ENCODE assay signal across 15 cellular contexts in genomic region chr17:64007838-64008282, GRCh38. TPM values are rescaled to one million over a fixed set of nuclear protein-coding genes. Genes with fewer than 3 reads are reported as not detected.
A peak's percentile ranks its signal among the peaks of the same experiment; 100 is the strongest.
DNase-seq lines count a peak whose midpoint lies in the region; ATAC-seq, FAIRE-seq and TF ChIP-seq lines count a peak whose summit lies in the region.
"Had no signal": no experiment of that assay in that cellular context is flagged by ENCODE, and none has a peak within 500 bp of the region (broad histone marks: within the 10 kb centered on the region; RNA-seq: fewer than 3 reads in every experiment).

No MANE protein-coding gene starts in this region.

- ATAC-seq in activated CD8-positive, alpha-beta memory T cell treated with anti-CD3 and anti-CD28 coated beads, Interleukin-2, amount 10 ng/mL, durations not matched to agents 7 days and 5 days, result no peak
- ATAC-seq in body of pancreas, result peak; percentile 37
- peak; percentile 62 for ATAC-seq in HepG2
- ATAC-seq in HG02759 (IDR thresholded peaks at IDR 0.05; ENCODE audit: unreplicated experiment), result no peak
- no peak for ATAC-seq in GM18867 (IDR thresholded peaks at IDR 0.05; ENCODE audit: unreplicated experiment)
- ATAC-seq: GM12878, GM23338, PC-3 had no signal

- H3K27me3 ChIP-seq in body of pancreas, result no peaks in the 10 kb centered on the region
- H3K27me3 ChIP-seq in HepG2 (ENCODE audit: control insufficient read depth in 1 of 2, insufficient read depth in 2 of 2, low read length in 2 of 2), result no peaks in the 10 kb centered on the region
- no peaks in the 10 kb centered on the region for H3K27me3 ChIP-seq in stomach
- peaks cover 0 to 33% (median 0%) of the 10 kb centered on the region in 3 experiments for H3K27me3 ChIP-seq in neuronal stem cell (ENCODE audit: control insufficient read depth in 3 of 3, insufficient read depth in 3 of 3, low read depth in 1 of 3, low read length in 3 of 3)

- no peaks in the 10 kb centered on the region for H3K9me3 Mint-ChIP-seq in activated CD8-positive, alpha-beta memory T cell treated with anti-CD3 and anti-CD28 coated beads, Interleukin-2, amount 10 ng/mL, durations not matched to agents 7 days and 5 days (ENCODE audit: low read depth)
- H3K9me3 Mint-ChIP-seq: GM23338; T-helper 1 cell treated with Interleukin-12 subunit alpha and Interleukin-12 subunit beta and Interleukin-4 antibody, amounts not matched to agents 30 μg/mL and 1 μg/mL, for 36 hours had no signal

- H2BK15ac ChIP-seq in neuronal stem cell (ENCODE audit: low read length), result no peak overlapping the region

- no peaks in the 10 kb centered on the region for H4K20me1 ChIP-seq in HepG2 (ENCODE audit: insufficient read depth, low read length)

- WGBS in body of pancreas, 2 donors, result 73 to 83% methylated on average over 5 of the region's 5 CpGs
- 2% methylated on average over 5 of the region's 5 CpGs for WGBS in HepG2 (ENCODE audit: low lambda C conversion rate)
- 50 to 58% (median 55%) methylated on average over 4 to 5 of the region's 5 CpGs for WGBS in stomach, 5 donors
- WGBS in neuronal stem cell (ENCODE audit: extremely low coverage in 2 of 2, insufficient read length in 2 of 2, insufficient replicate concordance in 1 of 2), 2 donors, result no CpG with 5 or more reads among the region's 5 CpGs

- DNase-seq in activated CD8-positive, alpha-beta memory T cell treated with anti-CD3 and anti-CD28 coated beads for 24 hours, result peak; percentile 47
- no peak for DNase-seq in activated CD8-positive, alpha-beta memory T cell treated with anti-CD3 and anti-CD28 coated beads, Interleukin-2, amount 10 ng/mL, durations not matched to agents 7 days and 5 days
- DNase-seq in body of pancreas (no peak), HepG2 (ENCODE audit: low spot score) (peak; percentile 52), stomach (no peak), neuronal stem cell (ENCODE audit: low spot score) (no peak)
- DNase-seq: DMS79 treated with DMSO at 0.1 percent for 48 hours, NCI-H1048, PC-3 had no signal

- TF ChIP-seq CTCF in body of pancreas (IDR thresholded peaks at IDR 0.05), result no peak
- TF ChIP-seq CTCF in HepG2 (CRISPR knock-in tag; IDR thresholded peaks at IDR 0.05), result peak; percentile 14; the same call in 1 of the 2 replicates
- TF ChIP-seq CTCF in stomach (IDR thresholded peaks at IDR 0.05), result no peak

- no peak overlapping the region for H3K4ac ChIP-seq in neuronal stem cell (ENCODE audit: low read length)

- no TSS peak for BruUV-seq in HepG2 (replicated peaks; lab: Mats Ljungman, UMichigan)

- H2AFZ ChIP-seq in HepG2 (ENCODE audit: low read length) (no peak overlapping the region), neuronal stem cell (ENCODE audit: low read length) (no peak overlapping the region)
- H2AFZ ChIP-seq: GM23338 had no signal

- no peak overlapping the region for H4K91ac ChIP-seq in neuronal stem cell (ENCODE audit: low read depth, low read length, poor library complexity)

- H3K9ac ChIP-seq in HepG2 (ENCODE audit: insufficient read depth, low read depth, low read length) (0 out of 2 replicates have a peak overlapping the region, but pooled peaks have one; percentile 18), neuronal stem cell (ENCODE audit: low read depth, low read length, poor library complexity) (no peak overlapping the region)

- TF ChIP-seq POLR2A in body of pancreas (IDR thresholded peaks at IDR 0.05) (no peak), HepG2 (IDR thresholded peaks at IDR 0.05; ENCODE audit: insufficient read depth in 1 of 2, low read depth in 2 of 2, low read length in 2 of 2) (no peak), stomach (IDR thresholded peaks at IDR 0.05) (no peak)

- H3K4me1 ChIP-seq in body of pancreas, result no peaks in the 10 kb centered on the region
- H3K4me1 ChIP-seq in HepG2 (ENCODE audit: insufficient read depth, low read length), result peaks cover 53% of the 10 kb centered on the region
- peaks cover 0 to 40% (median 23%) of the 10 kb centered on the region in 4 donors for H3K4me1 ChIP-seq in stomach
- peaks cover 0 to 5% of the 10 kb centered on the region in 2 donors for H3K4me1 ChIP-seq in neuronal stem cell (ENCODE audit: control insufficient read depth in 2 of 2, insufficient read depth in 1 of 2, low read depth in 1 of 2, low read length in 2 of 2)

- no peaks in the 10 kb centered on the region for H3K36me3 ChIP-seq in body of pancreas (replicated peaks in 1 of 2; ENCODE audit: insufficient read depth in 1 of 2, low read depth in 2 of 2)
- no peaks in the 10 kb centered on the region; a peak in 1 of 5 replicates for H3K36me3 ChIP-seq in HepG2 (replicated peaks in 1 of 2; ENCODE audit: control insufficient read depth in 1 of 2, insufficient read depth in 2 of 2, low read length in 2 of 2)
- peaks cover 0 to 12% (median 2%) of the 10 kb centered on the region in 4 donors for H3K36me3 ChIP-seq in stomach
- no peaks in the 10 kb centered on the region for H3K36me3 ChIP-seq in neuronal stem cell (replicated peaks in 1 of 2; ENCODE audit: control insufficient read depth in 2 of 2, insufficient read depth in 2 of 2, low read length in 2 of 2)

- intact Hi-C loops in body of pancreas (cut with DNase I), result no loop called here
- intact Hi-C loops in HepG2 (cut with micrococcal nuclease; ENCODE audit: unreplicated experiment), result loop anchor here (5.0 kb wide), 1 partner anchor 1639 kb away; no protein-coding TSS in a partner anchor
- intact Hi-C loops in stomach (cut with DNase I; ENCODE audit: low total_unique reads), result no loop called here

- H3K79me2 ChIP-seq in HepG2 (ENCODE audit: insufficient read depth, low read length), result no peaks in the 10 kb centered on the region

- H2BK5ac ChIP-seq in neuronal stem cell (ENCODE audit: low read length), result no peak overlapping the region

- H3K14ac ChIP-seq in neuronal stem cell (ENCODE audit: low read length), result no peak overlapping the region

- H2BK12ac ChIP-seq in neuronal stem cell (ENCODE audit: low read length), result no peak overlapping the region

- H3K9me3 ChIP-seq in body of pancreas (no peaks in the 10 kb centered on the region), HepG2 (ENCODE audit: low read length) (no peaks in the 10 kb centered on the region), stomach (peaks cover 0 to 3% (median 0%) of the 10 kb centered on the region in 4 donors), neuronal stem cell (replicated peaks in 1 of 2; ENCODE audit: control insufficient read depth in 2 of 2, insufficient read depth in 1 of 2, low read depth in 1 of 2, low read length in 2 of 2) (no peaks in the 10 kb centered on the region)

- H3K79me1 ChIP-seq in neuronal stem cell (ENCODE audit: low read depth, low read length), result no peaks in the 10 kb centered on the region

- no peak overlapping the region for H3K18ac ChIP-seq in neuronal stem cell (ENCODE audit: low read length)

- peaks cover 24% of the 10 kb centered on the region for H3K4me1 Mint-ChIP-seq in activated CD8-positive, alpha-beta memory T cell treated with anti-CD3 and anti-CD28 coated beads, Interleukin-2, amount 10 ng/mL, durations not matched to agents 7 days and 5 days

- H4K8ac ChIP-seq in neuronal stem cell (ENCODE audit: low read depth, low read length), result no peak overlapping the region

- H3K27ac ChIP-seq in body of pancreas, result peak overlapping the region in 1 of 4 donors; percentile 6
- H3K27ac ChIP-seq in HepG2 (ENCODE audit: extremely low read length, insufficient read depth, low read length), result peak overlapping the region; percentile 1
- H3K27ac ChIP-seq in stomach, result peak overlapping the region in 4 of 5 donors; percentile 15 to 56 (median 34)
- no peak overlapping the region for H3K27ac ChIP-seq in neuronal stem cell (replicated peaks; ENCODE audit: low read length)

- no peak overlapping the region for H3K4me3 Mint-ChIP-seq in activated CD8-positive, alpha-beta memory T cell treated with anti-CD3 and anti-CD28 coated beads, Interleukin-2, amount 10 ng/mL, durations not matched to agents 7 days and 5 days
- H3K4me3 Mint-ChIP-seq: GM23338; T-helper 1 cell treated with Interleukin-12 subunit alpha and Interleukin-12 subunit beta and Interleukin-4 antibody, amounts not matched to agents 30 μg/mL and 1 μg/mL, for 36 hours had no signal

- FAIRE-seq in HepG2 (lab: Jason Lieb, UNC), result peak; percentile 61
- FAIRE-seq: GM12878 had no signal

- H3K27ac Mint-ChIP-seq in activated CD8-positive, alpha-beta memory T cell treated with anti-CD3 and anti-CD28 coated beads, Interleukin-2, amount 10 ng/mL, durations not matched to agents 7 days and 5 days, result no peak overlapping the region
- H3K27ac Mint-ChIP-seq: GM23338; T-helper 1 cell treated with Interleukin-12 subunit alpha and Interleukin-12 subunit beta and Interleukin-4 antibody, amounts not matched to agents 30 μg/mL and 1 μg/mL, for 36 hours had no signal

- POLR2A ChIA-PET in HepG2 (lab: Yijun Ruan, JAX), result interaction anchor here (0.7 to 1.2 kb wide), 2 partner anchors 14 to 86 kb away, joined by 3 read pairs; no protein-coding TSS in a partner anchor

- H2AK5ac ChIP-seq in neuronal stem cell (ENCODE audit: low read depth, low read length), result no peak overlapping the region

- TF ChIP-seq RAD21 in HepG2 (CRISPR knock-in tag; IDR thresholded peaks at IDR 0.05), result no peak

- no peak overlapping the region for H3K4me3 ChIP-seq in body of pancreas
- peak overlapping the region in 1 of 3 experiments; percentile 32; a peak in 2 of 6 replicates for H3K4me3 ChIP-seq in HepG2 (replicated peaks in 1 of 3; ENCODE audit: insufficient read depth in 1 of 3, low read depth in 2 of 3, low read length in 3 of 3)
- H3K4me3 ChIP-seq in stomach, result no peak overlapping the region
- H3K4me3 ChIP-seq in neuronal stem cell (ENCODE audit: low read length in 2 of 2), result no peak overlapping the region
- H3K4me3 ChIP-seq: GM12878, GM23338 had no signal

- CTCF ChIA-PET in activated CD8-positive, alpha-beta memory T cell treated with anti-CD3 and anti-CD28 coated beads, Interleukin-2, amount 10 ng/mL, durations not matched to agents 7 days and 5 days (lab: Charles Lee), result interaction anchor here (1.5 to 3.4 kb wide), 3 partner anchors 9 to 13 kb away, joined by 5 to 13 read pairs (median 7); partner anchors contain the start of gene ICAM2
- CTCF ChIA-PET in HepG2 (lab: Yijun Ruan, JAX; ENCODE audit: low intra/inter-chr PET ratio, low total read pairs), result no interaction called here

- H3K27me3 Mint-ChIP-seq in activated CD8-positive, alpha-beta memory T cell treated with anti-CD3 and anti-CD28 coated beads, Interleukin-2, amount 10 ng/mL, durations not matched to agents 7 days and 5 days, result no peaks in the 10 kb centered on the region

- TF ChIP-seq EP300 in HepG2 (IDR thresholded peaks at IDR 0.05; ENCODE audit: low read depth in 2 of 2, low read length in 2 of 2), result peak in 1 of 2 experiments; percentile 25; a peak in 1 of 4 replicates
- no peak for TF ChIP-seq EP300 in HepG2 (CRISPR knock-in tag; IDR thresholded peaks at IDR 0.05; ENCODE audit: borderline replicate concordance)
- no peak for TF ChIP-seq EP300 in stomach (IDR thresholded peaks at IDR 0.05)

- in situ Hi-C loops in HepG2 (cut with HindIII; ENCODE audit: extremely low pct_ligation_motif_present, low pct_unique_long_range_greater_than_20kb), result no loop called here

- H3K23ac ChIP-seq in neuronal stem cell (ENCODE audit: low read depth, low read length, poor library complexity), result no peak overlapping the region

- H3K36me3 Mint-ChIP-seq in activated CD8-positive, alpha-beta memory T cell treated with anti-CD3 and anti-CD28 coated beads, Interleukin-2, amount 10 ng/mL, durations not matched to agents 7 days and 5 days, result peaks cover 19% of the 10 kb centered on the region

- H3K4me2 ChIP-seq in HepG2 (ENCODE audit: low read depth, low read length) (peak overlapping the region; percentile 81), neuronal stem cell (ENCODE audit: insufficient read depth, low read length, poor library complexity, severe bottlenecking) (no peak overlapping the region)
- H3K4me2 ChIP-seq: GM23338 had no signal

- no peak overlapping the region for H2BK120ac ChIP-seq in neuronal stem cell (ENCODE audit: low read depth, low read length)

RNA-seq across cellular contexts. Expression of gene PRR29, which starts 9.7 kb away (rescaled TPM):
- 1 to 10 TPM; 1.5 to 3.3 TPM for total RNA-seq in activated CD8-positive, alpha-beta memory T cell treated with anti-CD3 and anti-CD28 coated beads, Interleukin-2, amount 10 ng/mL, durations not matched to agents 7 days and 5 days
- total RNA-seq in body of pancreas, result 1 to 10 TPM in 1 of 2 donors, under 1 TPM in 1; 0.52 to 1.6 TPM
- 0.07 and 0.11 TPM in 2 replicates for total RNA-seq in HepG2 (2016; rRNA removed; fragmentation: Illumina TruSeq; extraction: Trizol)
- total RNA-seq in HepG2 (2016; cell fraction: cytosol; rRNA removed; fragmentation: Illumina TruSeq; extraction: Trizol; ENCODE audit: low read depth), result not detected in 2 replicates
- 0.19 TPM in 1 of 2 replicates, not detected in the other for total RNA-seq in HepG2 (2016; cell fraction: insoluble cytoplasmic fraction; rRNA removed; fragmentation: Illumina TruSeq; extraction: Trizol)
- 0.06 and 0.14 TPM in 2 replicates for total RNA-seq in HepG2 (2016; cell fraction: membrane; rRNA removed; fragmentation: Illumina TruSeq; extraction: Trizol)
- total RNA-seq in HepG2 (2016; cell fraction: nucleus; rRNA removed; fragmentation: Illumina TruSeq; extraction: Trizol), result not detected in 2 replicates
- 0.08 and 0.20 TPM in 2 replicates for polyA plus RNA-seq in HepG2 (2011; rRNA removed)
- polyA plus RNA-seq in HepG2 (2011; cell fraction: cytosol; rRNA removed), result 0.06 and 0.07 TPM in 2 replicates
- 0.73 and 0.96 TPM in 2 replicates for polyA plus RNA-seq in HepG2 (2011; cell fraction: nucleus; rRNA removed)
- 0.21 and 0.40 TPM in 2 replicates for polyA plus RNA-seq in HepG2 (2012)
- 0.10 and 0.11 TPM in 2 replicates for polyA plus RNA-seq in HepG2 (2016; cell fraction: cytosol; fragmentation: Illumina TruSeq; extraction: Trizol; ENCODE audit: low read depth)
- 0.23 TPM in 1 of 2 replicates, not detected in the other for polyA plus RNA-seq in HepG2 (2016; cell fraction: insoluble cytoplasmic fraction; fragmentation: Illumina TruSeq; extraction: Trizol; ENCODE audit: low read depth)
- polyA plus RNA-seq in HepG2 (2016; cell fraction: membrane; fragmentation: Illumina TruSeq; extraction: Trizol; ENCODE audit: low read depth), result not detected in 2 replicates
- not detected in 2 replicates for polyA plus RNA-seq in HepG2 (2016; cell fraction: nucleus; fragmentation: Illumina TruSeq; extraction: Trizol; ENCODE audit: insufficient read depth, low read depth)
- polyA minus RNA-seq in HepG2 (2011; rRNA and poly(A)+ RNA removed; ENCODE audit: low replicate concordance), result 0.16 TPM in 1 of 2 replicates, not detected in the other
- not detected in 2 replicates for polyA minus RNA-seq in HepG2 (2011; cell fraction: cytosol; rRNA and poly(A)+ RNA removed)
- 0.26 and 0.37 TPM in 2 replicates for polyA minus RNA-seq in HepG2 (2011; cell fraction: nucleus; rRNA and poly(A)+ RNA removed)
- total RNA-seq in stomach, result under 1 TPM in 1 of 5 donors, not detected in 4; 0.92 TPM
- polyA plus RNA-seq in stomach, result under 1 TPM in 2 of 3 donors, not detected in 1; 0.08 to 0.50 TPM
- polyA plus RNA-seq in neuronal stem cell (2013, experiment 1 of 2), result 0.43 TPM
- polyA plus RNA-seq in neuronal stem cell (2013, experiment 2 of 2), result 0.57 TPM
- total RNA-seq: NCI-H460 had no signal

RNA-seq across cellular contexts. Expression of gene ICAM2, which starts 12.6 kb away (rescaled TPM):
- total RNA-seq in activated CD8-positive, alpha-beta memory T cell treated with anti-CD3 and anti-CD28 coated beads, Interleukin-2, amount 10 ng/mL, durations not matched to agents 7 days and 5 days, result 10 to 100 TPM; 39.0 to 40.6 TPM
- 10 to 100 TPM; 16.2 to 16.3 TPM for total RNA-seq in body of pancreas
- 7.9 and 10.9 TPM in 2 replicates for total RNA-seq in HepG2 (2016; rRNA removed; fragmentation: Illumina TruSeq; extraction: Trizol)
- total RNA-seq in HepG2 (2016; cell fraction: cytosol; rRNA removed; fragmentation: Illumina TruSeq; extraction: Trizol; ENCODE audit: low read depth), result 4.1 and 5.7 TPM in 2 replicates
- total RNA-seq in HepG2 (2016; cell fraction: insoluble cytoplasmic fraction; rRNA removed; fragmentation: Illumina TruSeq; extraction: Trizol), result 9.4 and 10.9 TPM in 2 replicates
- total RNA-seq in HepG2 (2016; cell fraction: membrane; rRNA removed; fragmentation: Illumina TruSeq; extraction: Trizol), result 8.3 and 9.3 TPM in 2 replicates
- 7.4 and 8.7 TPM in 2 replicates for total RNA-seq in HepG2 (2016; cell fraction: nucleus; rRNA removed; fragmentation: Illumina TruSeq; extraction: Trizol)
- 20.8 and 21.4 TPM in 2 replicates for polyA plus RNA-seq in HepG2 (2011; rRNA removed)
- 25.1 and 29.5 TPM in 2 replicates for polyA plus RNA-seq in HepG2 (2011; cell fraction: cytosol; rRNA removed)
- polyA plus RNA-seq in HepG2 (2011; cell fraction: nucleus; rRNA removed), result 10.1 and 10.2 TPM in 2 replicates
- polyA plus RNA-seq in HepG2 (2012), result 6.0 and 8.9 TPM in 2 replicates
- 3.9 and 5.8 TPM in 2 replicates for polyA plus RNA-seq in HepG2 (2016; cell fraction: cytosol; fragmentation: Illumina TruSeq; extraction: Trizol; ENCODE audit: low read depth)
- polyA plus RNA-seq in HepG2 (2016; cell fraction: insoluble cytoplasmic fraction; fragmentation: Illumina TruSeq; extraction: Trizol; ENCODE audit: low read depth), result 7.5 and 8.3 TPM in 2 replicates
- 5.9 and 6.9 TPM in 2 replicates for polyA plus RNA-seq in HepG2 (2016; cell fraction: membrane; fragmentation: Illumina TruSeq; extraction: Trizol; ENCODE audit: low read depth)
- polyA plus RNA-seq in HepG2 (2016; cell fraction: nucleus; fragmentation: Illumina TruSeq; extraction: Trizol; ENCODE audit: insufficient read depth, low read depth), result 11.9 and 12.3 TPM in 2 replicates
- polyA minus RNA-seq in HepG2 (2011; rRNA and poly(A)+ RNA removed; ENCODE audit: low replicate concordance), result 1.3 and 35.6 TPM in 2 replicates
- 6.6 and 7.4 TPM in 2 replicates for polyA minus RNA-seq in HepG2 (2011; cell fraction: cytosol; rRNA and poly(A)+ RNA removed)
- polyA minus RNA-seq in HepG2 (2011; cell fraction: nucleus; rRNA and poly(A)+ RNA removed), result 4.2 and 7.6 TPM in 2 replicates
- 10 to 100 TPM in 1 of 5 donors, 1 to 10 TPM in 2, not detected in 2; 4.7 to 25.3 (median 9.9) TPM for total RNA-seq in stomach
- 10 to 100 TPM in 2 of 3 donors, 1 to 10 TPM in 1; 8.2 to 15.4 (median 11.5) TPM for polyA plus RNA-seq in stomach
- polyA plus RNA-seq in neuronal stem cell (2013, experiment 1 of 2), result 0.10 TPM
- not detected for polyA plus RNA-seq in neuronal stem cell (2013, experiment 2 of 2)
- total RNA-seq: NCI-H460, PC-3 had no signal

RNA-seq across cellular contexts. Expression of gene SCN4A, which starts 35.1 kb away (rescaled TPM):
- total RNA-seq in activated CD8-positive, alpha-beta memory T cell treated with anti-CD3 and anti-CD28 coated beads, Interleukin-2, amount 10 ng/mL, durations not matched to agents 7 days and 5 days, result under 1 TPM in 1 of 2 experiments, not detected in 1; 0.02 TPM
- total RNA-seq in body of pancreas (1 to 10 TPM in 1 of 2 donors, under 1 TPM in 1; 0.26 to 1.3 TPM), HepG2 (2016; rRNA removed; fragmentation: Illumina TruSeq; extraction: Trizol) (0.02 TPM in 1 of 2 replicates, not detected in the other), stomach (1 to 10 TPM in 3 of 5 donors, not detected in 2; 1.2 to 2.7 (median 2.4) TPM)
- not detected in 2 replicates for total RNA-seq in HepG2 (2016; cell fraction: cytosol; rRNA removed; fragmentation: Illumina TruSeq; extraction: Trizol; ENCODE audit: low read depth)
- total RNA-seq in HepG2 (2016; cell fraction: insoluble cytoplasmic fraction; rRNA removed; fragmentation: Illumina TruSeq; extraction: Trizol), result not detected in 2 replicates
- total RNA-seq in HepG2 (2016; cell fraction: membrane; rRNA removed; fragmentation: Illumina TruSeq; extraction: Trizol), result not detected in 2 replicates
- total RNA-seq in HepG2 (2016; cell fraction: nucleus; rRNA removed; fragmentation: Illumina TruSeq; extraction: Trizol), result not detected in 2 replicates
- polyA plus RNA-seq in HepG2 (2011; rRNA removed) (0.03 and 0.04 TPM in 2 replicates), stomach (under 1 TPM; 0.05 to 0.31 (median 0.19) TPM)
- polyA plus RNA-seq in HepG2 (2011; cell fraction: cytosol; rRNA removed), result 0.01 TPM in 2 replicates
- polyA plus RNA-seq in HepG2 (2011; cell fraction: nucleus; rRNA removed), result 0.07 and 0.13 TPM in 2 replicates
- 0.03 and 0.12 TPM in 2 replicates for polyA plus RNA-seq in HepG2 (2012)
- not detected in 2 replicates for polyA plus RNA-seq in HepG2 (2016; cell fraction: cytosol; fragmentation: Illumina TruSeq; extraction: Trizol; ENCODE audit: low read depth)
- polyA plus RNA-seq in HepG2 (2016; cell fraction: insoluble cytoplasmic fraction; fragmentation: Illumina TruSeq; extraction: Trizol; ENCODE audit: low read depth), result not detected in 2 replicates
- polyA plus RNA-seq in HepG2 (2016; cell fraction: membrane; fragmentation: Illumina TruSeq; extraction: Trizol; ENCODE audit: low read depth), result not detected in 2 replicates
- not detected in 2 replicates for polyA plus RNA-seq in HepG2 (2016; cell fraction: nucleus; fragmentation: Illumina TruSeq; extraction: Trizol; ENCODE audit: insufficient read depth, low read depth)
- polyA minus RNA-seq in HepG2 (2011; rRNA and poly(A)+ RNA removed; ENCODE audit: low replicate concordance), result 0.38 and 4.1 TPM in 2 replicates
- not detected in 2 replicates for polyA minus RNA-seq in HepG2 (2011; cell fraction: cytosol; rRNA and poly(A)+ RNA removed)
- 0.26 and 0.37 TPM in 2 replicates for polyA minus RNA-seq in HepG2 (2011; cell fraction: nucleus; rRNA and poly(A)+ RNA removed)
- polyA plus RNA-seq in neuronal stem cell (2013, experiment 1 of 2), result 3.9 TPM
- 3.8 TPM for polyA plus RNA-seq in neuronal stem cell (2013, experiment 2 of 2)
- total RNA-seq: PC-3 had no signal

Comparison
In these comparisons a context has a peak if more than half of its experiments do, and no peak if none do; other contexts are left out.
1. DNase-seq: peak in activated CD8-positive, alpha-beta memory T cell treated with anti-CD3 and anti-CD28 coated beads for 24 hours (single experiment) and HepG2 (single experiment); none in activated CD8-positive, alpha-beta memory T cell treated with anti-CD3 and anti-CD28 coated beads, Interleukin-2, amount 10 ng/mL, durations not matched to agents 7 days and 5 days (single experiment), body of pancreas (0 of 4), stomach (single experiment) and neuronal stem cell (single experiment).
2. ATAC-seq: peak in body of pancreas (single experiment) and HepG2 (single experiment); none in activated CD8-positive, alpha-beta memory T cell treated with anti-CD3 and anti-CD28 coated beads, Interleukin-2, amount 10 ng/mL, durations not matched to agents 7 days and 5 days (single experiment), HG02759 (single experiment) and GM18867 (single experiment).